19 cellular contexts compared by ENCODE assay signal in genomic region chr11:112062923-112063322, GRCh38. TPM values are rescaled to one million over a fixed set of nuclear protein-coding genes. Genes with fewer than 3 reads are reported as not detected.
"Had no signal": no experiment of that assay in that cellular context is flagged by ENCODE, and none has a peak within 500 bp of the region (broad histone marks: within the 10 kb centered on the region; RNA-seq: fewer than 3 reads in every experiment).

No MANE protein-coding gene starts in this region.

- H3K27me3 ChIP-seq: dorsolateral prefrontal cortex, neutrophil, ovary, right atrium auricular region, stomach, transverse colon had no signal

- H3K27me3 Mint-ChIP-seq: naive thymus-derived CD8-positive, alpha-beta T cell had no signal

- H3K4me3 Mint-ChIP-seq: naive thymus-derived CD8-positive, alpha-beta T cell had no signal

- H3K27ac ChIP-seq: dorsolateral prefrontal cortex, neutrophil, ovary, right atrium auricular region, stomach, thoracic aorta, transverse colon had no signal

- H3K9me3 Mint-ChIP-seq: naive thymus-derived CD8-positive, alpha-beta T cell had no signal

- H3K36me3 ChIP-seq: ovary had no signal

- H3K9me3 ChIP-seq: mucosa of descending colon, neutrophil, ovary, right atrium auricular region, stomach, thoracic aorta, transverse colon had no signal

- ATAC-seq: left lobe of liver; mucosa of descending colon; naive thymus-derived CD8-positive, alpha-beta T cell had no signal

- DNase-seq: cortex of kidney; dorsolateral prefrontal cortex; effector CD8-positive, alpha-beta T cell; foreskin melanocyte; head of caudate nucleus; islet precursor cell; mucosa of descending colon; naive thymus-derived CD8-positive, alpha-beta T cell; ovary; small intestine; stimulated activated CD4-positive, alpha-beta T cell treated with anti-CD3 and anti-CD28 coated beads, Interleukin-12 subunit alpha, Interleukin-12 subunit beta, amount 100 ng/mL, for 4 hours; stimulated activated naive CD4-positive, alpha-beta T cell; stomach; substantia nigra; transverse colon had no signal

- H3K4me3 ChIP-seq: dorsolateral prefrontal cortex, mucosa of descending colon, ovary, right atrium auricular region, stomach, thoracic aorta, transverse colon had no signal

- FAIRE-seq: small intestine had no signal

- H3K4me1 ChIP-seq: right atrium auricular region, stomach, transverse colon had no signal

RNA-seq across cellular contexts. Expression of gene PIH1D2, which starts 10.9 kb away (rescaled TPM):
- total RNA-seq: naive thymus-derived CD8-positive, alpha-beta T cell had no signal
